ENCODE assay signal across 1 cellular context in the genomic region with DNA sequence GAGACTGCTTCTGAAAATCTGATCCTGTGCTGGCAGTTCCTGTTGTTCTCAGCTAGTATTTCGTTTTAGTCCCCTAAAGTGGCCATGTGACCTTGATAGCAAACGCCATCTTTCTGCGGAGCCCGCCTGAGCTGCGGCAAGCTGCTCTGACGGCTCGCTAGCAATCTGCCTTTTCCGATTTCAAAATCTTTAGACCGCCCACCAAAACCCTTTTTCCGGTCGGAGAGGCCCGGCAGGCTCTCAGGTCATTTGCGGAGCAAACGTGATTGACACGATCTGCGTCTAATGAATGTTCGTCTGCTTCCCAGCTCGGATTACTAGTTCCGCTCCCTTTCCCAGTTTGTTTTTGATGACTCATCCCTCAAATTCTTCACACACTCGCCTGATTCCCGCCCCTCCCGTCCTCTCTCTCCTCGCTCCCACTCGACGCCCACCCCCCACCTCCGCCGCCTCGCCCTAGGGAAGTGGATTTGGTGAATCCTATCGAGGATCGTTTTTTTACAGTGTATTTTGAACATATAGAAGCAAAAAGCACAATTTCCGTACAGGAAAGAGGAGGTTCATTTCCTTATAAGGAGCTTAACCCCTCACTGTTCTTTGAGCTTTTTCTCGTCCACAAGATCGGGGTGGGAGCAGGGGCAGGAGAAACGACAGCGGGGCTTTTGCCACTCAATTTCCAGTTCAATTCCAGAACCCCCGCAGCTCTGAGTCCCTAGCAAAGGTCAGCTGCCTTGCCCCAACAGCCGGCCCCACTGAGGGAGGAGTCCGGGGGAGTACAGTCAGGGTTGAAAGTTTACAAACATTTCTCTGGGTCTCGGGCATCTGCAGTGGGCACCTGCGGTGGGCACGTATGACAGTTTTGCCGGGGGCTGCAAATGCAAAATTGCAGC.
TF ChIP-seq lines count a peak whose summit lies in the region.

No MANE protein-coding gene starts in this region.

TF ChIP-seq in HCT116, 20 proteins besides CTCF, POLR2A, EP300 and RAD21 (continued from another document):
- no peak for TF ChIP-seq REST (IDR thresholded peaks at IDR 0.05; ENCODE audit: low read depth)
- TF ChIP-seq SIN3A (IDR thresholded peaks at IDR 0.05; ENCODE audit: low read depth) = peak; percentile 39; the same call in 1 of the 2 replicates
- TF ChIP-seq SP1 (IDR thresholded peaks at IDR 0.05; ENCODE audit: low read depth) = peak; percentile 80
- no peak for TF ChIP-seq EZH2phosphoT487 (IDR thresholded peaks at IDR 0.05; ENCODE audit: borderline replicate concordance)
- TF ChIP-seq SRF (IDR thresholded peaks at IDR 0.05; ENCODE audit: low read depth) = peak; percentile 69
- TF ChIP-seq ELF1 (IDR thresholded peaks at IDR 0.05; ENCODE audit: borderline replicate concordance, low read depth) = peak; percentile 20; the same call in 1 of the 2 replicates
- peak; percentile 71 for TF ChIP-seq FOSL1 (IDR thresholded peaks at IDR 0.05; ENCODE audit: low read depth)
- no peak for TF ChIP-seq EGR1 (IDR thresholded peaks at IDR 0.05; ENCODE audit: low read depth)
- no peak for TF ChIP-seq ZFX (IDR thresholded peaks at IDR 0.05)
- peak; percentile 89 for TF ChIP-seq POLR2AphosphoS5 (IDR thresholded peaks at IDR 0.05; ENCODE audit: low read depth, low read length)
